Comparison of ENCODE assay signal across 8 cellular contexts in the genomic region with DNA sequence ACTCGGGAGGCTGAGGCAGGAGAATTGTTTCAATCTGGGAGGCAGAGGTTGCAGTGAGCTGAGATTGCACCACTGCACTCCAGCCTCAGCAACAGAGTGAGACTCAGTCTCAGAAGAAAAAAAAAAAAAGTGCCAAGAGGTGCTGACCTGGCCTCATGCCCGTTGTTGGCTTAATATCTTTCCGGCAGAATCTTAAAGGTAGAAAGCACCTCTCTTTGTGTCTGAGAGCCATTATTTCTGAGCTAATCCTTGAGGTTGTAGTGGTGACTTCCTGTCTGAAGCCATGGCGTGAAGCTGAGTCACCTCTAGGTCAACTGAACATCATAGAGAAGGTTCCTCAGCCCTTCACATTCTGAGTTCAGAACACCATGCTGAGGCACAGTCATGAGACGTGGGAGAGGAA.
DNase-seq lines count a peak whose midpoint lies in the region; ATAC-seq lines count a peak whose summit lies in the region.

No MANE protein-coding gene starts in this region.

- ATAC-seq in HG02678 (IDR thresholded peaks at IDR 0.05; ENCODE audit: unreplicated experiment) (peak; percentile 43), HG03097 (IDR thresholded peaks at IDR 0.05; ENCODE audit: low FRiP score, unreplicated experiment) (no peak)

- no peak overlapping the region for H3K27ac Mint-ChIP-seq in T-helper 2 cell treated with Interferon-gamma antibody and Interleukin-4, amounts not matched to agents 5 μg/mL and 100 μg/mL, for 36 hours

- H3K36me3 Mint-ChIP-seq in T-helper 2 cell treated with Interferon-gamma antibody and Interleukin-4, amounts not matched to agents 5 μg/mL and 100 μg/mL, for 36 hours (ENCODE audit: low read depth), result no peaks in the 10 kb centered on the region

- DNase-seq in GF-D8 (lab: John Stamatoyannopoulos, UW) (peak; percentile 35), RPMI7951 (ENCODE audit: low read depth) (peak; percentile 64), foreskin melanocyte (peak; percentile 54), GM19238 (ENCODE audit: insufficient read length, low spot score) (no peak), NCI-H146 treated with DMSO at 0.1 percent for 48 hours (lab: John Stamatoyannopoulos, UW; ENCODE audit: unreplicated experiment) (no peak)
- no peak for DNase-seq in T-helper 2 cell treated with Interferon-gamma antibody and Interleukin-4, amounts not matched to agents 5 μg/mL and 100 μg/mL, for 36 hours (ENCODE audit: low spot score)

- peaks cover 2% of the 10 kb centered on the region for H3K4me1 Mint-ChIP-seq in T-helper 2 cell treated with Interferon-gamma antibody and Interleukin-4, amounts not matched to agents 5 μg/mL and 100 μg/mL, for 36 hours (ENCODE audit: low read depth)

- H3K9me3 Mint-ChIP-seq in T-helper 2 cell treated with Interferon-gamma antibody and Interleukin-4, amounts not matched to agents 5 μg/mL and 100 μg/mL, for 36 hours, result no peaks in the 10 kb centered on the region

- H3K4me3 Mint-ChIP-seq in T-helper 2 cell treated with Interferon-gamma antibody and Interleukin-4, amounts not matched to agents 5 μg/mL and 100 μg/mL, for 36 hours, result no peak overlapping the region

- no peaks in the 10 kb centered on the region for H3K27me3 Mint-ChIP-seq in T-helper 2 cell treated with Interferon-gamma antibody and Interleukin-4, amounts not matched to agents 5 μg/mL and 100 μg/mL, for 36 hours (ENCODE audit: low read depth)

Comparison
In these comparisons a context has a peak if more than half of its experiments do, and no peak if none do; other contexts are left out.
1. DNase-seq: peak in GF-D8 (single experiment), RPMI7951 (single experiment) and foreskin melanocyte (single experiment); none in GM19238 (single experiment), NCI-H146 treated with DMSO at 0.1 percent for 48 hours (single experiment) and T-helper 2 cell treated with Interferon-gamma antibody and Interleukin-4, amounts not matched to agents 5 μg/mL and 100 μg/mL, for 36 hours (single experiment).